ENCODE assay signal across 1 cellular context in genomic region chrX:154349359-154349935, GRCh38.
TF ChIP-seq lines count a peak whose summit lies in the region.

No MANE protein-coding gene starts in this region.

TF ChIP-seq in HEK293T, 16 proteins besides CTCF, POLR2A, EP300 and RAD21 (continued from another document):
- TF ChIP-seq SP1 (IDR thresholded peaks at IDR 0.05) (no peak), PKNOX1 (IDR thresholded peaks at IDR 0.05) (no peak), CTBP1 (IDR thresholded peaks at IDR 0.05; ENCODE audit: borderline replicate concordance) (no peak), FOXM1 (IDR thresholded peaks at IDR 0.05; ENCODE audit: borderline replicate concordance) (no peak), SUZ12 (IDR thresholded peaks at IDR 0.05) (no peak), HDGF (IDR thresholded peaks at IDR 0.05; ENCODE audit: borderline replicate concordance) (no peak)
